ENCODE assay signal across 9 cellular contexts in genomic region chr11:95154514-95154913, GRCh38.
DNase-seq lines count a peak whose midpoint lies in the region; ATAC-seq and TF ChIP-seq lines count a peak whose summit lies in the region.
"Had no signal": no experiment of that assay in that cellular context is flagged by ENCODE, and none has a peak within 500 bp of the region (broad histone marks: within the 10 kb centered on the region; RNA-seq: fewer than 3 reads in every experiment).

No MANE protein-coding gene starts in this region.

- no peak overlapping the region for H4K8ac ChIP-seq in mesendoderm (ENCODE audit: low read depth, low read length)

- intact Hi-C loops in breast epithelium (cut with DNase I; ENCODE audit: low total_unique reads): loop anchor here (10.0 kb wide), 2 partner anchors 550 to 610 kb away; no protein-coding TSS in a partner anchor
- intact Hi-C loops in tibial artery (cut with DNase I; ENCODE audit: low total_unique reads): loop anchor here (2.0 to 5.0 kb wide), 3 partner anchors 87 to 552 kb away; partner anchors contain the start of genes CWC15, KDM4D and SRSF8

- H4K5ac ChIP-seq in mesendoderm (ENCODE audit: low read length): no peak overlapping the region

- H2BK5ac ChIP-seq in mesendoderm (ENCODE audit: low read length): no peak overlapping the region

- H3K9me3 ChIP-seq in breast epithelium: no peaks in the 10 kb centered on the region
- no peaks in the 10 kb centered on the region for H3K9me3 ChIP-seq in tibial artery

- DNase-seq in activated CD4-positive, CD25-positive, alpha-beta regulatory T cell (lab: John Stamatoyannopoulos, UW): peak; percentile 12 to 38 (median 31)
- DNase-seq in NCI-H1092 treated with DMSO at 0.1 percent for 48 hours (lab: John Stamatoyannopoulos, UW) (peak; percentile 80), T-helper 2 cell (peak in 4 of 5 experiments; percentile 26 to 82 (median 46)), breast epithelium (ENCODE audit: low spot score in 2 of 2) (peak in 1 of 2 donors; percentile 59), mesendoderm (peak; percentile 87), tibial artery (no peak)

- H3K4me3 ChIP-seq in breast epithelium (no peak overlapping the region), mesendoderm (ENCODE audit: low read length) (no peak overlapping the region), tibial artery (no peak overlapping the region)

- H3K27ac ChIP-seq in breast epithelium (no peak overlapping the region), mesendoderm (ENCODE audit: low read depth, low read length) (no peak overlapping the region), tibial artery (no peak overlapping the region)
- H3K27ac ChIP-seq: epithelial cell of prostate had no signal

- H3K79me2 ChIP-seq in mesendoderm (ENCODE audit: control insufficient read depth, insufficient read depth, low read length): no peaks in the 10 kb centered on the region

- H3K36me3 ChIP-seq in breast epithelium (no peaks in the 10 kb centered on the region), mesendoderm (ENCODE audit: control insufficient read depth, insufficient read depth, low read length) (no peaks in the 10 kb centered on the region), tibial artery (no peaks in the 10 kb centered on the region)

- H3K4ac ChIP-seq in mesendoderm (ENCODE audit: low read depth, low read length): no peak overlapping the region

- H3K4me2 ChIP-seq in mesendoderm (ENCODE audit: low read length): no peak overlapping the region

- H3K56ac ChIP-seq in mesendoderm (ENCODE audit: low read length): no peak overlapping the region

- no peak overlapping the region for H2AK5ac ChIP-seq in mesendoderm (ENCODE audit: low read length)

- no peak overlapping the region for H2BK15ac ChIP-seq in mesendoderm (replicated peaks; ENCODE audit: low read depth)

- H3K18ac ChIP-seq in mesendoderm (ENCODE audit: low read length): no peak overlapping the region

- H3K4me1 ChIP-seq in breast epithelium: peaks cover 0 to 4% of the 10 kb centered on the region in 2 donors
- peaks cover 4% of the 10 kb centered on the region for H3K4me1 ChIP-seq in mesendoderm (ENCODE audit: control insufficient read depth, low read depth, low read length)
- H3K4me1 ChIP-seq in tibial artery: peaks cover 0 to 57% (median 34%) of the 10 kb centered on the region in 4 donors

- no peak for ATAC-seq in activated CD4-positive, CD25-positive, alpha-beta regulatory T cell treated with anti-CD3 and anti-CD28 coated beads, Interleukin-2, amount 50 U/mL, for 24 hours
- ATAC-seq in HG03354 (IDR thresholded peaks at IDR 0.05; ENCODE audit: poor library complexity, severe bottlenecking, unreplicated experiment): no peak

- H3K27me3 ChIP-seq in breast epithelium (no peaks in the 10 kb centered on the region), mesendoderm (ENCODE audit: insufficient read depth, low read length, poor library complexity) (no peaks in the 10 kb centered on the region), tibial artery (no peaks in the 10 kb centered on the region)

- no peaks in the 10 kb centered on the region for H3K79me1 ChIP-seq in mesendoderm (ENCODE audit: low read length)

- TF ChIP-seq POLR2A in breast epithelium (IDR thresholded peaks at IDR 0.05): no peak

- H2BK120ac ChIP-seq in mesendoderm (ENCODE audit: low read depth, low read length): no peak overlapping the region

- no peak overlapping the region for H3K9ac ChIP-seq in mesendoderm (ENCODE audit: low read length)

- no peak overlapping the region for H3K23ac ChIP-seq in mesendoderm (ENCODE audit: low read length)

- peak in 2 of 3 donors; percentile 21 to 57 for TF ChIP-seq CTCF in breast epithelium (IDR thresholded peaks at IDR 0.05)
- peak; percentile 32 to 47 for TF ChIP-seq CTCF in tibial artery (IDR thresholded peaks at IDR 0.05)

Comparison
In these comparisons a context has a peak if more than half of its experiments do, and no peak if none do; other contexts are left out.
1. DNase-seq: peak in activated CD4-positive, CD25-positive, alpha-beta regulatory T cell (4 of 4), NCI-H1092 treated with DMSO at 0.1 percent for 48 hours (single experiment), T-helper 2 cell (4 of 5) and mesendoderm (single experiment); none in tibial artery (0 of 2).